ENCODE assay signal across 3 cellular contexts in genomic region chr10:6915307-6915706, GRCh38.
"Had no signal": no experiment of that assay in that cellular context is flagged by ENCODE, and none has a peak within 500 bp of the region (broad histone marks: within the 10 kb centered on the region; RNA-seq: fewer than 3 reads in every experiment).

No MANE protein-coding gene starts in this region.

- H3K4me3 ChIP-seq: GM12878 had no signal

- ATAC-seq: GM12878 had no signal

- DNase-seq: GDM1, GF-D8 had no signal
